In the genomic region with DNA sequence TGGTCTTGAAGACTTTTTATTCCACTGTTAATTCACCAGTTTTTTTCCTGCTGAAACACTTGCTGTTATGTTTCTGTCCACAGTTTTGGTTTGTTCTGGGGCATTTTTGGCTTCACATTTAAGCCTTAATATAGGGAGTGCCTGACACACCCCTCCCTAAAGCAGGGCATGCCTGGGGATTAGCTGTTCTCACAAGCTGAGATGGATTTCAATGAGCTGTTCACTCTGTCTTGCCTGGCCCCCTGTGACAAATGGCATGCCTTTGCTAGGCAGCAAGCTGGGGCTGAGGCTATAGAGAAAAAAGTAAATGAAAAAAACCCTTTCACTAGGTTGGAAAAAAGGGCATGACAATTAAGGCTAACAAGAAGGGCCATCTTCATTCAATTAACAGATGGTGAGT, we compare ENCODE assay signal across 27 cellular contexts. TPM values are rescaled to one million over a fixed set of nuclear protein-coding genes. Genes with fewer than 3 reads are reported as not detected.
"Had no signal": no experiment of that assay in that cellular context is flagged by ENCODE, and none has a peak within 500 bp of the region (broad histone marks: within the 10 kb centered on the region; RNA-seq: fewer than 3 reads in every experiment).

No MANE protein-coding gene starts in this region.

- H3K27me3 ChIP-seq: suprapubic skin, tibial artery, upper lobe of right lung had no signal

- H3K4me1 ChIP-seq: pancreas, prostate gland, suprapubic skin, tibial artery, upper lobe of right lung had no signal

- H3K4me2 ChIP-seq: smooth muscle cell had no signal

- H3K27ac ChIP-seq: pancreas, prostate gland, suprapubic skin, tibial artery, upper lobe of right lung had no signal

- H3K36me3 ChIP-seq: pancreas, prostate gland, suprapubic skin, tibial artery, upper lobe of right lung had no signal

- DNase-seq: activated B cell treated with CpG ODN at 0.5 μM for 24 hours; activated CD4-positive, alpha-beta T cell treated with anti-CD3 and anti-CD28 coated beads for 36 hours; activated CD8-positive, alpha-beta memory T cell treated with anti-CD3 and anti-CD28 coated beads, Interleukin-2, amount 10 ng/mL, durations not matched to agents 7 days and 5 days; activated CD8-positive, alpha-beta T cell treated with anti-CD3 and anti-CD28 coated beads, Interleukin-2, amount 10 ng/mL, durations not matched to agents 7 days and 5 days; activated T-cell treated with anti-CD3 and anti-CD28 coated beads, Interleukin-2, amount 50 U/mL, for 48 hours; effector CD8-positive, alpha-beta T cell; head of caudate nucleus; hippocampal formation; immature natural killer cell; midbrain; natural killer cell; nucleus accumbens; pancreas; retina; stimulated activated CD4-positive, alpha-beta T cell treated with anti-CD3 and anti-CD28 coated beads, Interleukin-1b, Interleukin-23, amount 100 ng/mL, for 48 hours; stimulated activated naive B cell treated with anti-CD40 and anti-IgM and Interleukin-4, amounts not matched to agents 10 μg/mL and 1 μg/mL and 100 μg/mL, for 72 hours; T-helper 17 cell; tibial artery; upper lobe of right lung had no signal

- ATAC-seq: activated CD4-positive, alpha-beta T cell treated with anti-CD3 and anti-CD28 coated beads for 36 hours; activated CD8-positive, alpha-beta memory T cell treated with anti-CD3 and anti-CD28 coated beads, Interleukin-2, amount 10 ng/mL, durations not matched to agents 7 days and 5 days; activated CD8-positive, alpha-beta T cell treated with anti-CD3 and anti-CD28 coated beads, Interleukin-2, amount 10 ng/mL, durations not matched to agents 7 days and 5 days; activated naive CD4-positive, alpha-beta T cell treated with anti-CD3 and anti-CD28 coated beads, Interleukin-2, amount 50 U/mL, for 72 hours; natural killer cell; pancreas; sciatic nerve; stimulated activated naive B cell treated with anti-CD40 and anti-IgM and Interleukin-4, amounts not matched to agents 10 μg/mL and 1 μg/mL and 100 μg/mL, for 72 hours; T-helper 17 cell; upper lobe of right lung had no signal

- H3K4me3 ChIP-seq: pancreas, prostate gland, smooth muscle cell, suprapubic skin, tibial artery, upper lobe of right lung had no signal

- H3K9me3 ChIP-seq: pancreas, prostate gland, suprapubic skin, tibial artery, upper lobe of right lung had no signal

RNA-seq across cellular contexts. Expression of a gene that starts 22.4 kb away (rescaled TPM):
- total RNA-seq: activated CD4-positive, alpha-beta T cell treated with anti-CD3 and anti-CD28 coated beads for 36 hours; activated CD8-positive, alpha-beta T cell treated with anti-CD3 and anti-CD28 coated beads, Interleukin-2, amount 10 ng/mL, durations not matched to agents 7 days and 5 days; activated naive CD4-positive, alpha-beta T cell treated with anti-CD3 and anti-CD28 coated beads, Interleukin-2, amount 50 U/mL, for 72 hours; activated T-helper 2 cell treated with anti-CD3 and anti-CD28 coated beads, Interferon-gamma antibody, Interleukin-2, Interleukin-4, amounts not matched to agents 10 μg/mL and 5 μg/mL and 100 μg/mL, durations not matched to agents 14 hours and 24 hours and 36 hours; bronchial epithelial cell; kidney epithelial cell; natural killer cell; upper lobe of right lung had no signal
- polyA plus RNA-seq: immature natural killer cell had no signal
